8 cellular contexts compared by ENCODE assay signal in the genomic region with DNA sequence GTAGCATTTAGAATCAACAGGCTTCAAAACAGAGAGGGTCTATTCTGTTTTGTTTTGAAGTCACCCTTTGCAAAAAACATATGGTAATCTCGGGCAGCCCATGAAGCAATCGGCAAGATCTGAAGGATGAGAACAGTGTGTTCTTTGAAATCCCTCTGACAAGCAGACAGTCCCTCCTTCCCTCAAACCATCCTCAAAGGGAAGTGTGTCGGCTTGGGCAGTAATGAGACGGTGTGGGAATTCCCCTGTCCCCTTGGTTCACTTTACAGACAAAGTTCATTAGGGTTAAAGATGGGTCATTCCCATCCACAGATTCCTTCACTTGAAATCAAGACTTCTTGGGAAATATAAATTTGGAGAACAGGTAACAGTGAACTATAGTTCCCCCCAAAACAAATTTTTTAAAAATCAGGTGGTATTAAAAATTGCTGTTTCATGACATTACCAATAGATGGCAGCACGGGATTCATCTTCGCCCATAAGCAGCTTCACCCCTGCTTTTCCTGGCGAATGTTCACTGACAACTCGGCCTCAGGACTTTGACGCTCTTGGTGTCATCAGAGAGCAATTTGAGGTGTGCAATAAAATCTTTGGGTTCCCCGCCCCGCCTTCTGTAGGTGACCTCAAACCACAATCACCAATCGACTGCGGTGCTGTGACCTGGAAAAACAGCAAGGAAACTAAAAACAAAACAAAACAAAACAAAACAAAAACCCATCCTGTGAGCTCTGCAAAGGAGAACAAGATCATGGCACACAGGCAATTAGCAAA.
DNase-seq lines count a peak whose midpoint lies in the region; ATAC-seq lines count a peak whose summit lies in the region.

No MANE protein-coding gene starts in this region.

- peak overlapping the region; percentile 71 for H3K4me3 Mint-ChIP-seq in memory B cell

- peaks cover 4% of the 10 kb centered on the region for H3K27me3 Mint-ChIP-seq in memory B cell

- H3K9me3 Mint-ChIP-seq in memory B cell = no peaks in the 10 kb centered on the region

- peak; percentile 52 for DNase-seq in AG08396 (ENCODE audit: low spot score)
- peak; percentile 26 for DNase-seq in NCI-H446 treated with DMSO at 0.1 percent for 48 hours (lab: John Stamatoyannopoulos, UW)
- peak; percentile 78 for DNase-seq in activated CD4-positive, alpha-beta T cell treated with anti-CD3 and anti-CD28 coated beads for 48 hours
- DNase-seq in dermis blood vessel endothelial cell = peak; percentile 83
- DNase-seq in memory B cell (ENCODE audit: low spot score in 2 of 2) = peak; percentile 34 to 64
- peak; percentile 55 for DNase-seq in stimulated activated CD8-positive, alpha-beta memory T cell treated with anti-CD3 and anti-CD28 coated beads, Interleukin-15, amount 100 ng/mL, for 1 hour (ENCODE audit: low read depth)

- H3K27ac Mint-ChIP-seq in memory B cell = peak overlapping the region; percentile 89

- H3K4me1 Mint-ChIP-seq in memory B cell = peaks cover 15% of the 10 kb centered on the region

- H3K36me3 Mint-ChIP-seq in memory B cell = no peaks in the 10 kb centered on the region

- ATAC-seq in GM18870 (IDR thresholded peaks at IDR 0.05; ENCODE audit: unreplicated experiment) = peak; percentile 49
- peak; percentile 71 for ATAC-seq in HG03175 (IDR thresholded peaks at IDR 0.05; ENCODE audit: unreplicated experiment)
- peak; percentile 79 for ATAC-seq in memory B cell (ENCODE audit: low read depth)

Comparison
In these comparisons a context has a peak if more than half of its experiments do, and no peak if none do; other contexts are left out.
1. Peak in every context shown above with its lines: DNase-seq and ATAC-seq.
2. DNase-seq: peak in every context shown above with its lines; median percentile 83 in dermis blood vessel endothelial cell; 78 in activated CD4-positive, alpha-beta T cell treated with anti-CD3 and anti-CD28 coated beads for 48 hours; 55 in stimulated activated CD8-positive, alpha-beta memory T cell treated with anti-CD3 and anti-CD28 coated beads, Interleukin-15, amount 100 ng/mL, for 1 hour; 52 in AG08396; 49 in memory B cell; 26 in NCI-H446 treated with DMSO at 0.1 percent for 48 hours.